ENCODE assay signal across 22 cellular contexts in the genomic region with DNA sequence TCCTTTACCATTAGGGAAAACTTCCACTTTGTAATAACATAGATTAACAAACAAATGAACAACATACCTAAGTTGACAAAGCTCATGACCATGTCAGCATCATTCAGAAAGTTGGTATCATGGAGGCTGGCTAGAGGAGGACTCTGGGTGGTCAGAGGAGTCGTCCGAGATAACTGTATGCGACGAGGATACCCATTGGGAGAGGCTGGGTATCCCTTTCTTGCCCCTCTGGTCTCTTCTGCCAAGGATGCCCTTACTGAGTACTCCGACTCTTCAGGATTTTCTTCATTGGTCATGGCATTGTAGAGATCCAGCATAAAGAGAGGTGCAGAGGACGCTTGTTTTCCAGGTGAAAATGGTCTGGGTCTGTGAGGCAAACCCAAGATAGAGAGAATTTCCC. TPM values are rescaled to one million over a fixed set of nuclear protein-coding genes. Genes with fewer than 3 reads are reported as not detected.
DNase-seq lines count a peak whose midpoint lies in the region; ATAC-seq and TF ChIP-seq lines count a peak whose summit lies in the region.
"Had no signal": no experiment of that assay in that cellular context is flagged by ENCODE, and none has a peak within 500 bp of the region (broad histone marks: within the 10 kb centered on the region; RNA-seq: fewer than 3 reads in every experiment).

No MANE protein-coding gene starts in this region.

- H3K4me2 ChIP-seq in neural progenitor cell = peak overlapping the region; percentile 67

- intact Hi-C loops in esophagus squamous epithelium (cut with DNase I) = no loop called here

- H3K36me3 ChIP-seq in HUES6 (ENCODE audit: control insufficient read depth, insufficient read depth, low read length) (no peaks in the 10 kb centered on the region), gastroesophageal sphincter (no peaks in the 10 kb centered on the region), neural progenitor cell (no peaks in the 10 kb centered on the region), esophagus squamous epithelium (no peaks in the 10 kb centered on the region)
- H3K36me3 ChIP-seq: brain microvascular endothelial cell, thoracic aorta had no signal

- no peaks in the 10 kb centered on the region for H3K27me3 ChIP-seq in HUES6 (ENCODE audit: control insufficient read depth, insufficient read depth, low read length)
- no peaks in the 10 kb centered on the region for H3K27me3 ChIP-seq in gastroesophageal sphincter
- H3K27me3 ChIP-seq in neural progenitor cell = no peaks in the 10 kb centered on the region
- peaks cover 0 to 4% (median 0%) of the 10 kb centered on the region in 4 donors for H3K27me3 ChIP-seq in esophagus squamous epithelium
- H3K27me3 ChIP-seq: brain microvascular endothelial cell had no signal

- peak; percentile 58 for DNase-seq in SHP77 treated with DMSO at 0.1 percent for 48 hours (lab: John Stamatoyannopoulos, UW)
- no peak for DNase-seq in neural progenitor cell (ENCODE audit: low spot score)
- no peak for DNase-seq in esophagus squamous epithelium (lab: John Stamatoyannopoulos, UW)
- no peak for DNase-seq in natural killer cell treated with Interleukin-12 subunit alpha and Interleukin-12 subunit beta and Interleukin-15 and Interleukin-18, amount 100 ng/mL, for 72 hours (ENCODE audit: low spot score)
- no peak for DNase-seq in NCI-H1436 treated with DMSO at 0.1 percent for 48 hours (lab: John Stamatoyannopoulos, UW)
- DNase-seq: activated CD4-positive, alpha-beta T cell treated with anti-CD3 and anti-CD28 coated beads, Interleukin-2, amount 10 ng/mL, durations not matched to agents 7 days and 5 days; activated naive CD8-positive, alpha-beta T cell treated with anti-CD3 and anti-CD28 coated beads, Interleukin-2, amount 10 ng/mL, durations not matched to agents 7 days and 5 days; brain microvascular endothelial cell; HFFc6; NCI-H146; stimulated activated naive CD4-positive, alpha-beta T cell had no signal

- peaks cover 29% of the 10 kb centered on the region for H3K4me1 Mint-ChIP-seq in neural progenitor cell
- no peaks in the 10 kb centered on the region for H3K4me1 Mint-ChIP-seq in natural killer cell treated with Interleukin-12 subunit alpha and Interleukin-12 subunit beta and Interleukin-15 and Interleukin-18, amount 100 ng/mL, for 72 hours (ENCODE audit: low read depth in 2 of 2)
- H3K4me1 Mint-ChIP-seq: activated CD4-positive, alpha-beta T cell treated with anti-CD3 and anti-CD28 coated beads, Interleukin-2, amount 10 ng/mL, durations not matched to agents 7 days and 5 days; activated naive CD8-positive, alpha-beta T cell treated with anti-CD3 and anti-CD28 coated beads, Interleukin-2, amount 10 ng/mL, durations not matched to agents 7 days and 5 days had no signal

- WGBS in gastroesophageal sphincter (ENCODE audit: low coverage in 1 of 2), 2 donors = 68 to 76% methylated on average over 5 to 6 of the region's 6 CpGs
- WGBS in esophagus squamous epithelium, 2 donors = 72 to 80% methylated on average over 6 of the region's 6 CpGs

- H3K27ac Mint-ChIP-seq in neural progenitor cell = peak overlapping the region; percentile 2
- no peak overlapping the region for H3K27ac Mint-ChIP-seq in natural killer cell treated with Interleukin-12 subunit alpha and Interleukin-12 subunit beta and Interleukin-15 and Interleukin-18, amount 100 ng/mL, for 72 hours
- H3K27ac Mint-ChIP-seq: activated CD4-positive, alpha-beta T cell treated with anti-CD3 and anti-CD28 coated beads, Interleukin-2, amount 10 ng/mL, durations not matched to agents 7 days and 5 days; activated naive CD8-positive, alpha-beta T cell treated with anti-CD3 and anti-CD28 coated beads, Interleukin-2, amount 10 ng/mL, durations not matched to agents 7 days and 5 days; activated T-helper 2 cell treated with anti-CD3 and anti-CD28 coated beads, Interferon-gamma antibody, Interleukin-2, Interleukin-4, amounts not matched to agents 10 μg/mL and 5 μg/mL and 100 μg/mL, durations not matched to agents 14 hours and 24 hours and 36 hours; dendritic cell treated with granulocyte-macrophage colony-stimulating factor and Interleukin-4, amounts not matched to agents 40 ng/mL and 50 ng/mL, for 4 days; HFFc6 had no signal

- TF ChIP-seq EP300 in gastroesophageal sphincter (IDR thresholded peaks at IDR 0.05) = no peak

- H3F3A ChIP-seq in neural progenitor cell (ENCODE audit: low read depth) = peaks cover 13% of the 10 kb centered on the region

- TF ChIP-seq CTCF in gastroesophageal sphincter (IDR thresholded peaks at IDR 0.05) (no peak), neural progenitor cell (IDR thresholded peaks at IDR 0.05) (no peak), esophagus squamous epithelium (IDR thresholded peaks at IDR 0.05) (no peak)

- no peak for ATAC-seq in gastroesophageal sphincter
- no peak for ATAC-seq in natural killer cell treated with Interleukin-12 subunit alpha and Interleukin-12 subunit beta and Interleukin-15 and Interleukin-18, amount 100 ng/mL, for 72 hours
- no peak for ATAC-seq in GM19452 (IDR thresholded peaks at IDR 0.05; ENCODE audit: unreplicated experiment)

- H2AFZ ChIP-seq in neural progenitor cell (replicated peaks) = no peak overlapping the region

- H3K4me3 Mint-ChIP-seq in neural progenitor cell = peak overlapping the region; percentile 81
- no peak overlapping the region for H3K4me3 Mint-ChIP-seq in natural killer cell treated with Interleukin-12 subunit alpha and Interleukin-12 subunit beta and Interleukin-15 and Interleukin-18, amount 100 ng/mL, for 72 hours
- H3K4me3 Mint-ChIP-seq: activated CD4-positive, alpha-beta T cell treated with anti-CD3 and anti-CD28 coated beads, Interleukin-2, amount 10 ng/mL, durations not matched to agents 7 days and 5 days; activated naive CD8-positive, alpha-beta T cell treated with anti-CD3 and anti-CD28 coated beads, Interleukin-2, amount 10 ng/mL, durations not matched to agents 7 days and 5 days; dendritic cell treated with granulocyte-macrophage colony-stimulating factor and Interleukin-4, amounts not matched to agents 40 ng/mL and 50 ng/mL, for 4 days; HFFc6 had no signal

- no peaks in the 10 kb centered on the region for H4K20me1 ChIP-seq in neural progenitor cell (ENCODE audit: low read depth)

- H3K9ac ChIP-seq in HUES6 (ENCODE audit: low read length) (peak overlapping the region; percentile 3), neural progenitor cell (no peak overlapping the region)

- peak overlapping the region; percentile 35; the same call in 1 of the 2 replicates for H3K4me3 ChIP-seq in HUES6 (ENCODE audit: low read depth, low read length)
- peak overlapping the region; percentile 21 to 24 for H3K4me3 ChIP-seq in gastroesophageal sphincter
- H3K4me3 ChIP-seq in neural progenitor cell = no peak overlapping the region
- no peak overlapping the region for H3K4me3 ChIP-seq in esophagus squamous epithelium
- H3K4me3 ChIP-seq: thoracic aorta had no signal

- no peaks in the 10 kb centered on the region for H3K36me3 Mint-ChIP-seq in neural progenitor cell
- no peaks in the 10 kb centered on the region for H3K36me3 Mint-ChIP-seq in natural killer cell treated with Interleukin-12 subunit alpha and Interleukin-12 subunit beta and Interleukin-15 and Interleukin-18, amount 100 ng/mL, for 72 hours
- H3K36me3 Mint-ChIP-seq: activated naive CD8-positive, alpha-beta T cell treated with anti-CD3 and anti-CD28 coated beads, Interleukin-2, amount 10 ng/mL, durations not matched to agents 7 days and 5 days had no signal

- H3K9me3 ChIP-seq in HUES6 (ENCODE audit: control insufficient read depth, insufficient read depth, low read depth, low read length) (no peaks in the 10 kb centered on the region), gastroesophageal sphincter (no peaks in the 10 kb centered on the region), neural progenitor cell (ENCODE audit: low read depth) (no peaks in the 10 kb centered on the region), esophagus squamous epithelium (no peaks in the 10 kb centered on the region)
- H3K9me3 ChIP-seq: thoracic aorta had no signal

- H3K27ac ChIP-seq in HUES6 (ENCODE audit: low read depth, low read length) (no peak overlapping the region), gastroesophageal sphincter (peak overlapping the region in 1 of 4 donors; percentile 12), neural progenitor cell (no peak overlapping the region), esophagus squamous epithelium (no peak overlapping the region)
- H3K27ac ChIP-seq: brain microvascular endothelial cell, C4-2B, epithelial cell of prostate, thoracic aorta had no signal

- H3K27me3 Mint-ChIP-seq in neural progenitor cell (ENCODE audit: insufficient read depth, low read depth) = no peaks in the 10 kb centered on the region
- no peaks in the 10 kb centered on the region for H3K27me3 Mint-ChIP-seq in natural killer cell treated with Interleukin-12 subunit alpha and Interleukin-12 subunit beta and Interleukin-15 and Interleukin-18, amount 100 ng/mL, for 72 hours
- H3K27me3 Mint-ChIP-seq: activated CD4-positive, alpha-beta T cell treated with anti-CD3 and anti-CD28 coated beads, Interleukin-2, amount 10 ng/mL, durations not matched to agents 7 days and 5 days; activated naive CD8-positive, alpha-beta T cell treated with anti-CD3 and anti-CD28 coated beads, Interleukin-2, amount 10 ng/mL, durations not matched to agents 7 days and 5 days; dendritic cell treated with granulocyte-macrophage colony-stimulating factor and Interleukin-4, amounts not matched to agents 40 ng/mL and 50 ng/mL, for 4 days had no signal

- H3K9me3 Mint-ChIP-seq in neural progenitor cell = no peaks in the 10 kb centered on the region
- H3K9me3 Mint-ChIP-seq in natural killer cell treated with Interleukin-12 subunit alpha and Interleukin-12 subunit beta and Interleukin-15 and Interleukin-18, amount 100 ng/mL, for 72 hours = no peaks in the 10 kb centered on the region
- H3K9me3 Mint-ChIP-seq: activated CD4-positive, alpha-beta T cell treated with anti-CD3 and anti-CD28 coated beads, Interleukin-2, amount 10 ng/mL, durations not matched to agents 7 days and 5 days; activated naive CD8-positive, alpha-beta T cell treated with anti-CD3 and anti-CD28 coated beads, Interleukin-2, amount 10 ng/mL, durations not matched to agents 7 days and 5 days; activated T-helper 2 cell treated with anti-CD3 and anti-CD28 coated beads, Interferon-gamma antibody, Interleukin-2, Interleukin-4, amounts not matched to agents 10 μg/mL and 5 μg/mL and 100 μg/mL, durations not matched to agents 14 hours and 24 hours and 36 hours; dendritic cell treated with granulocyte-macrophage colony-stimulating factor and Interleukin-4, amounts not matched to agents 40 ng/mL and 50 ng/mL, for 4 days; HFFc6 had no signal

- peaks cover 9% of the 10 kb centered on the region for H3K79me2 ChIP-seq in neural progenitor cell (ENCODE audit: low read depth)

- TF ChIP-seq POLR2A in gastroesophageal sphincter (IDR thresholded peaks at IDR 0.05) (no peak), esophagus squamous epithelium (IDR thresholded peaks at IDR 0.05) (no peak)

- H3K4me1 ChIP-seq in HUES6 (ENCODE audit: control insufficient read depth, insufficient read depth, low read length) = peaks cover 34% of the 10 kb centered on the region
- H3K4me1 ChIP-seq in gastroesophageal sphincter = no peaks in the 10 kb centered on the region
- peaks cover 60% of the 10 kb centered on the region for H3K4me1 ChIP-seq in neural progenitor cell
- no peaks in the 10 kb centered on the region for H3K4me1 ChIP-seq in esophagus squamous epithelium

RNA-seq across cellular contexts. Expression of a gene that starts 1.1 kb away (rescaled TPM):
- total RNA-seq in gastroesophageal sphincter = 1 to 10 TPM in 2 of 4 donors, under 1 TPM in 2; 0.40 to 2.6 (median 0.89) TPM
- 1.2 and 1.5 TPM in 2 replicates for total RNA-seq in neural progenitor cell (ENCODE audit: low replicate concordance)
- under 1 TPM; 0.04 to 0.26 (median 0.15) TPM for total RNA-seq in esophagus squamous epithelium
- not detected for total RNA-seq in natural killer cell treated with Interleukin-12 subunit alpha and Interleukin-12 subunit beta and Interleukin-15 and Interleukin-18, amount 100 ng/mL, for 72 hours
- total RNA-seq: activated CD4-positive, alpha-beta T cell treated with anti-CD3 and anti-CD28 coated beads, Interleukin-2, amount 10 ng/mL, durations not matched to agents 7 days and 5 days; activated naive CD8-positive, alpha-beta T cell treated with anti-CD3 and anti-CD28 coated beads, Interleukin-2, amount 10 ng/mL, durations not matched to agents 7 days and 5 days; activated T-helper 2 cell treated with anti-CD3 and anti-CD28 coated beads, Interferon-gamma antibody, Interleukin-2, Interleukin-4, amounts not matched to agents 10 μg/mL and 5 μg/mL and 100 μg/mL, durations not matched to agents 14 hours and 24 hours and 36 hours; HFFc6; MCF 10A; osteocyte; T-helper 1 cell treated with Interleukin-12 subunit alpha and Interleukin-12 subunit beta and Interleukin-4 antibody, amounts not matched to agents 30 ng/mL and 1 ng/mL, for 36 hours; thoracic aorta had no signal

Comparison
In these comparisons a context has a peak if more than half of its experiments do, and no peak if none do; other contexts are left out.
1. H3K4me3 ChIP-seq: peak in HUES6 (single experiment) and gastroesophageal sphincter (2 of 2); none in neural progenitor cell (single experiment) and esophagus squamous epithelium (0 of 4).